ENCODE assay signal across 23 cellular contexts in the genomic region with DNA sequence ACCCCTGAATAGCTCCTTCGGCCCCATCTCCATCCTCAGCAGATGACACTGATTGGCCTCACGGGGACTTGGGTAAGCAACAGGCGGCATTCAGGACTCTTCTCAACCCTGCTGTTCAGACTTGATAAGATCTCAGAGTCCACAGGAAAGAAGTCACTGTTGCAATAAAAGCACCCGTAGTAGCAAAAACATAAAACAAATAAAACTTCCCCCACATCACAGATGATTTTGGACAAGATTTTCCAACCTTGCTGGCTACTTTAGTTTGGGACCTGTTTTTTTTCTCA. TPM values are rescaled to one million over a fixed set of nuclear protein-coding genes. Genes with fewer than 3 reads are reported as not detected.
DNase-seq lines count a peak whose midpoint lies in the region; ATAC-seq and TF ChIP-seq lines count a peak whose summit lies in the region.
"Had no signal": no experiment of that assay in that cellular context is flagged by ENCODE, and none has a peak within 500 bp of the region (broad histone marks: within the 10 kb centered on the region; RNA-seq: fewer than 3 reads in every experiment).

No MANE protein-coding gene starts in this region.

- TF ChIP-seq CTCF in NB4 (IDR thresholded peaks at IDR 0.05; ENCODE audit: low read depth, low read length) (no peak), endothelial cell (IDR thresholded peaks at IDR 0.05; ENCODE audit: unreplicated experiment) (no peak), prostate gland (IDR thresholded peaks at IDR 0.05) (peak in 1 of 4 experiments; percentile 12)

- DNase-seq in GF-D8 (lab: John Stamatoyannopoulos, UW) (peak; percentile 61), NB4 (ENCODE audit: low read depth) (peak; percentile 53), endothelial cell (ENCODE audit: low spot score) (no peak), prostate gland (ENCODE audit: low spot score) (peak; percentile 69), NCI-H146 (lab: John Stamatoyannopoulos, UW) (no peak)
- DNase-seq: ACHN; CD8-positive, alpha-beta T cell; DMS153; HCEC 1CT; IMR-90; NCI-H1092 treated with DMSO at 0.1 percent for 48 hours; NCI-H1436 treated with DMSO at 0.1 percent for 48 hours; NCI-H2029 treated with DMSO at 0.1 percent for 48 hours; NCI-H2171; NCI-H345; NCI-H524; NCI-H82 had no signal

- peaks cover 14% of the 10 kb centered on the region for H3K36me3 Mint-ChIP-seq in endothelial cell (ENCODE audit: low read depth, unreplicated experiment)

- H3K27ac ChIP-seq in prostate gland = peak overlapping the region; percentile 35 to 87
- H3K27ac ChIP-seq: BLaER1 treated with 17β-estradiol and CSF1 and Interleukin-3, amounts not matched to agents 10 nM and 100 nM; Peyer's patch had no signal

- H3K4me1 ChIP-seq in prostate gland (replicated peaks) = peaks cover 42% of the 10 kb centered on the region

- WGBS in prostate gland = 21% methylated on average over 4 of the region's 4 CpGs

- H3K4me3 Mint-ChIP-seq in endothelial cell (ENCODE audit: unreplicated experiment) = peak overlapping the region; percentile 56
- H3K4me3 Mint-ChIP-seq: CD8-positive, alpha-beta T cell; GM23338 had no signal

- H3K36me3 ChIP-seq in prostate gland = peaks cover 0 to 7% of the 10 kb centered on the region in 2 donors

- H3K4me1 Mint-ChIP-seq in endothelial cell (ENCODE audit: unreplicated experiment) = no peaks in the 10 kb centered on the region

- TF ChIP-seq POLR2A in NB4 (IDR thresholded peaks at IDR 0.05; ENCODE audit: extremely low read depth, insufficient read length) (no peak), prostate gland (IDR thresholded peaks at IDR 0.05) (no peak)

- H3K4me3 ChIP-seq in NB4 (ENCODE audit: low read depth, low read length) = no peak overlapping the region
- H3K4me3 ChIP-seq in prostate gland = no peak overlapping the region
- H3K4me3 ChIP-seq: BLaER1 treated with 17β-estradiol and CSF1 and Interleukin-3, amounts not matched to agents 10 nM and 100 nM; GM23338; Peyer's patch had no signal

- H3K27me3 ChIP-seq in prostate gland (replicated peaks; ENCODE audit: insufficient read depth) = no peaks in the 10 kb centered on the region
- H3K27me3 ChIP-seq: BLaER1 treated with 17β-estradiol and CSF1 and Interleukin-3, amounts not matched to agents 10 nM and 100 nM; Peyer's patch had no signal

- ATAC-seq in GM18909 (IDR thresholded peaks at IDR 0.05; ENCODE audit: poor library complexity, unreplicated experiment) = no peak
- ATAC-seq in HG03196 (IDR thresholded peaks at IDR 0.05; ENCODE audit: unreplicated experiment) = no peak
- ATAC-seq: CD8-positive, alpha-beta T cell; GM23338 had no signal

- H3K9me3 Mint-ChIP-seq in endothelial cell (ENCODE audit: unreplicated experiment) = no peaks in the 10 kb centered on the region
- H3K9me3 Mint-ChIP-seq: CD8-positive, alpha-beta T cell; GM23338 had no signal

- no peaks in the 10 kb centered on the region for H3K9me3 ChIP-seq in prostate gland
- H3K9me3 ChIP-seq: BLaER1 treated with 17β-estradiol and CSF1 and Interleukin-3, amounts not matched to agents 10 nM and 100 nM; Peyer's patch had no signal

- intact Hi-C loops in prostate gland (cut with DNase I) = no loop called here

- no peak overlapping the region for H3K27ac Mint-ChIP-seq in endothelial cell (ENCODE audit: unreplicated experiment)
- H3K27ac Mint-ChIP-seq: CD8-positive, alpha-beta T cell; GM23338 had no signal

- peaks cover 7% of the 10 kb centered on the region for H3K27me3 Mint-ChIP-seq in endothelial cell (ENCODE audit: unreplicated experiment)

RNA-seq across cellular contexts. Expression of gene C20orf144, which starts 17.1 kb away (rescaled TPM):
- total RNA-seq in endothelial cell (ENCODE audit: unreplicated experiment) (not detected), prostate gland (under 1 TPM; 0.14 to 0.91 TPM)
- total RNA-seq: Peyer's patch had no signal

RNA-seq across cellular contexts. Expression of gene ACTL10, which starts 21.7 kb away (rescaled TPM):
- total RNA-seq in endothelial cell (ENCODE audit: unreplicated experiment) (not detected), prostate gland (1 to 10 TPM; 7.9 to 8.5 TPM)
- total RNA-seq: G401 had no signal

RNA-seq across cellular contexts. Expression of gene NECAB3, which starts 29.2 kb away (rescaled TPM):
- total RNA-seq in endothelial cell (ENCODE audit: unreplicated experiment) (9.8 TPM), prostate gland (100 to 1,000 TPM; 142 to 156 TPM)

RNA-seq across cellular contexts. Expression of gene E2F1, which starts 41.2 kb away (rescaled TPM):
- 6.7 TPM for total RNA-seq in endothelial cell (ENCODE audit: unreplicated experiment)
- 10 to 100 TPM in 1 of 2 donors, 1 to 10 TPM in 1; 2.0 to 10.1 TPM for total RNA-seq in prostate gland

Comparison
In these comparisons a context has a peak if more than half of its experiments do, and no peak if none do; other contexts are left out.
1. DNase-seq: peak in GF-D8 (single experiment), NB4 (single experiment) and prostate gland (single experiment); none in endothelial cell (single experiment) and NCI-H146 (single experiment).
2. RNA of gene NECAB3, which starts 29.2 kb away (total RNA-seq): 142 to 156 TPM in prostate gland; 9.8 TPM in endothelial cell (single experiment); every median in the first group is over 10 times any median in the second.